Comparison of ENCODE assay signal across 16 cellular contexts in the genomic region with DNA sequence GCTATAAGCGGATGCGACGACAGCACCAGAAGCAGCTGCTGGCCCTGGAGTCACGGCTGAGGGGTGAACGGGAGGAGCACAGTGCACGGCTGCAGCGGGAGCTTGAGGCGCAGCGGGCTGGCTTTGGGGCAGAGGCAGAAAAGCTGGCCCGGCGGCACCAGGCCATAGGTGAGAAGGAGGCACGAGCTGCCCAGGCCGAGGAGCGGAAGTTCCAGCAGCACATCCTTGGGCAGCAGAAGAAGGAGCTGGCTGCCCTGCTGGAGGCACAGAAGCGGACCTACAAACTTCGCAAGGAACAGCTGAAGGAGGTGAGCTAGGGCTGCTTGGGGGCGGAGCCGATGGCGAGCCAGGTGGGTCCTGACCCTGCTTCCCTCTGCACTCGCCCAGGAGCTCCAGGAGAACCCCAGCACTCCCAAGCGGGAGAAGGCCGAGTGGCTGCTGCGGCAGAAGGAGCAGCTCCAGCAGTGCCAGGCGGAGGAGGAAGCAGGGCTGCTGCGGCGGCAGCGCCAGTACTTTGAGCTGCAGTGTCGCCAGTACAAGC. TPM values are rescaled to one million over a fixed set of nuclear protein-coding genes. Genes with fewer than 3 reads are reported as not detected.
DNase-seq lines count a peak whose midpoint lies in the region; ATAC-seq, FAIRE-seq and TF ChIP-seq lines count a peak whose summit lies in the region.
"Had no signal": no experiment of that assay in that cellular context is flagged by ENCODE, and none has a peak within 500 bp of the region (broad histone marks: within the 10 kb centered on the region; RNA-seq: fewer than 3 reads in every experiment).

No MANE protein-coding gene starts in this region.

- no peak for ATAC-seq in GM12878

- WGBS in GM12878 (ENCODE audit: insufficient coverage, insufficient replicate concordance, low lambda C conversion rate, missing lambda C conversion rate): 94% methylated on average over 28 of the region's 28 CpGs
- WGBS in spleen, 5 donors: 93 to 96% (median 96%) methylated on average over 28 of the region's 28 CpGs
- 90 to 93% methylated on average over 22 to 28 of the region's 28 CpGs for WGBS in lower leg skin, 2 donors

- H3K4me2 ChIP-seq in Karpas-422 (ENCODE audit: low read depth, low read length, poor library complexity, severe bottlenecking) (no peak overlapping the region), GM12878 (ENCODE audit: control insufficient read depth, insufficient read depth) (no peak overlapping the region)
- H3K4me2 ChIP-seq: PC-9 had no signal

- in situ Hi-C loops in GM12878 (cut with MboI): no loop called here

- no peak for TF ChIP-seq EP300 in GM12878 (IDR thresholded peaks at IDR 0.05; ENCODE audit: borderline replicate concordance in 1 of 2, control insufficient read depth in 1 of 2, low read depth in 2 of 2, low read length in 2 of 2)

- peaks cover 24% of the 10 kb centered on the region for H3K36me3 ChIP-seq in Karpas-422 (ENCODE audit: insufficient read depth, low read length)
- H3K36me3 ChIP-seq in GM12878 (ENCODE audit: control insufficient read depth in 2 of 2, insufficient read depth in 2 of 2, low read length in 1 of 2): peaks cover 18 to 41% of the 10 kb centered on the region in 2 experiments
- peaks cover 7 to 100% (median 100%) of the 10 kb centered on the region in 6 donors for H3K36me3 ChIP-seq in spleen

- no peaks in the 10 kb centered on the region for H3K4me1 ChIP-seq in Karpas-422 (ENCODE audit: low read length)
- no peaks in the 10 kb centered on the region for H3K4me1 ChIP-seq in GM12878 (ENCODE audit: control insufficient read depth, insufficient read depth, low read length)
- H3K4me1 ChIP-seq in spleen: peaks cover 0 to 12% (median 8%) of the 10 kb centered on the region in 6 donors

- H4K20me1 ChIP-seq in Karpas-422 (ENCODE audit: insufficient read depth, low read depth, low read length) (no peaks in the 10 kb centered on the region), GM12878 (ENCODE audit: control insufficient read depth, insufficient read depth) (no peaks in the 10 kb centered on the region)

- RAD21 ChIA-PET in GM12878 (lab: Charles Lee; ENCODE audit: unreplicated experiment): interaction anchor here (1.0 kb wide), 1 partner anchor 9 kb away, joined by 3 read pairs; no protein-coding TSS in a partner anchor

- H3K9ac ChIP-seq in Karpas-422 (ENCODE audit: low read length) (no peak overlapping the region), GM12878 (ENCODE audit: control insufficient read depth, insufficient read depth, low read length) (no peak overlapping the region)

- POLR2A ChIA-PET in GM12878 (lab: Charles Lee): interaction anchor here (1.4 kb wide), 1 partner anchor 9 kb away, joined by 3 read pairs; no protein-coding TSS in a partner anchor

- H3K9me2 ChIP-seq in Karpas-422 (replicated peaks; ENCODE audit: insufficient read depth, low read length): no peaks in the 10 kb centered on the region

- H2AFZ ChIP-seq in Karpas-422 (ENCODE audit: low read length) (no peak overlapping the region), GM12878 (ENCODE audit: control insufficient read depth, low read depth, low read length) (no peak overlapping the region)
- H2AFZ ChIP-seq: PC-9 had no signal

- no peak overlapping the region for H3K27ac ChIP-seq in Karpas-422 (ENCODE audit: low read length)
- H3K27ac ChIP-seq in GM12878 (ENCODE audit: control insufficient read depth, insufficient read depth): no peak overlapping the region
- no peak overlapping the region for H3K27ac ChIP-seq in spleen
- no peak overlapping the region for H3K27ac ChIP-seq in caudate nucleus (ENCODE audit: low read depth, low read length)
- H3K27ac ChIP-seq: PC-9, SK-N-MC had no signal

- TF ChIP-seq RAD21 in GM12878 (IDR thresholded peaks at IDR 0.05; ENCODE audit: insufficient read depth, low read depth, low read length): no peak

- H3K79me2 ChIP-seq in Karpas-422 (ENCODE audit: low read length) (no peaks in the 10 kb centered on the region), GM12878 (ENCODE audit: control insufficient read depth, insufficient read depth, low read length) (no peaks in the 10 kb centered on the region)

- BruUV-seq in GM12878 (replicated peaks; lab: Mats Ljungman, UMichigan): TSS peak; percentile 22

- H3K4me3 ChIP-seq in Karpas-422 (ENCODE audit: low read length) (no peak overlapping the region), GM12878 (no peak overlapping the region), spleen (no peak overlapping the region), lower leg skin (ENCODE audit: low read depth, poor library complexity, severe bottlenecking) (no peak overlapping the region)
- H3K4me3 ChIP-seq: PC-9, SK-N-MC had no signal

- TF ChIP-seq CTCF in GM12878 (IDR thresholded peaks at IDR 0.05 in 2 of 3, conservative IDR thresholded peaks at IDR 0.05 in 1 of 3; ENCODE audit: control insufficient read depth in 2 of 3, extremely low read depth in 1 of 3, insufficient read depth in 1 of 3, low read depth in 3 of 3, low read length in 3 of 3): no peak
- no peak for TF ChIP-seq CTCF in spleen (IDR thresholded peaks at IDR 0.05 in 8 of 11, conservative IDR thresholded peaks at IDR 0.05 in 3 of 11)
- no peak for TF ChIP-seq CTCF in lower leg skin (IDR thresholded peaks at IDR 0.05)

- intact Hi-C loops in GM12878 (cut with micrococcal nuclease; ENCODE audit: unreplicated experiment) (no loop called here), spleen (cut with DNase I; ENCODE audit: low total_unique reads) (no loop called here), lower leg skin (cut with DNase I; ENCODE audit: low total_unique reads) (no loop called here)

- H3K9me3 ChIP-seq in Karpas-422 (ENCODE audit: low read length): no peaks in the 10 kb centered on the region
- no peaks in the 10 kb centered on the region for H3K9me3 ChIP-seq in GM12878 (replicated peaks; ENCODE audit: control insufficient read depth, insufficient read depth, low read length)
- H3K9me3 ChIP-seq in spleen: no peaks in the 10 kb centered on the region

- TF ChIP-seq POLR2A in GM12878 (IDR thresholded peaks at IDR 0.05; ENCODE audit: low read depth, low read length) (no peak), spleen (IDR thresholded peaks at IDR 0.05) (no peak), lower leg skin (IDR thresholded peaks at IDR 0.05) (no peak)

- FAIRE-seq in GM12878 (lab: Jason Lieb, UNC): no peak
- FAIRE-seq: H1 had no signal

- CTCF ChIA-PET in GM12878 (lab: Yijun Ruan, JAX): no interaction called here

- DNase-seq in Karpas-422 (peak; percentile 32), GM12878 (ENCODE audit: low read depth, low spot score) (no peak), spleen (peak; percentile 61), lower leg skin (ENCODE audit: low spot score in 2 of 2) (no peak), caudate nucleus (lab: John Stamatoyannopoulos, UW) (no peak)
- DNase-seq: Calu3; CD4-positive, CD25-positive, alpha-beta regulatory T cell; DMS53; KG1; NCI-H1436; NCI-H2029; NCI-H2171; NCI-H446; PC-9 had no signal

- SMC1A ChIA-PET in GM12878 (lab: Charles Lee; ENCODE audit: uncharacterized antibody, unreplicated experiment): interaction anchor here (1.0 kb wide), 1 partner anchor 9 kb away, joined by 3 read pairs; no protein-coding TSS in a partner anchor

- no peaks in the 10 kb centered on the region for H3K27me3 ChIP-seq in Karpas-422 (ENCODE audit: low read length)
- no peaks in the 10 kb centered on the region for H3K27me3 ChIP-seq in GM12878 (replicated peaks in 1 of 2; ENCODE audit: control insufficient read depth in 2 of 2, insufficient read depth in 2 of 2, low read length in 1 of 2)
- H3K27me3 ChIP-seq in spleen (replicated peaks in 1 of 7): no peaks in the 10 kb centered on the region

RNA-seq across cellular contexts. Expression of a gene that starts 10.1 kb away (rescaled TPM):
- 9.6 and 22.1 TPM in 2 replicates for total RNA-seq in Karpas-422 (2014; rRNA removed; shearing (Covaris generic); ENCODE audit: low replicate concordance)
- 4.3 and 5.9 TPM in 2 replicates for total RNA-seq in GM12878 (2013; cell fraction: nucleolus; rRNA removed)
- total RNA-seq in GM12878 (2014; rRNA removed): 19.1 and 30.1 TPM in 2 replicates
- total RNA-seq in GM12878 (2014; rRNA removed; fragmentation: Illumina TruSeq; extraction: Trizol): 13.9 and 14.7 TPM in 2 replicates
- 26.1 and 26.5 TPM in 2 replicates for total RNA-seq in GM12878 (2021)
- 6.3 TPM for polyA plus RNA-seq in GM12878 (2011; ENCODE audit: low read depth)
- polyA plus RNA-seq in GM12878 (2011; rRNA removed): 6.2 and 10.9 TPM in 2 replicates
- polyA plus RNA-seq in GM12878 (2011; cell fraction: cytosol; rRNA removed): 19.1 and 30.2 TPM in 2 replicates
- 13.5 and 17.0 TPM in 2 replicates for polyA plus RNA-seq in GM12878 (2011; cell fraction: nucleus; rRNA removed)
- 15.0 and 17.3 TPM in 2 replicates for polyA plus RNA-seq in GM12878 (2012)
- 14.8 and 21.2 TPM in 2 replicates for polyA plus RNA-seq in GM12878 (2014; fragmentation: Illumina TruSeq; extraction: Trizol)
- 1 to 10 TPM; 4.1 to 9.8 TPM for polyA plus RNA-seq in GM12878 (2014; fragmentation: Nextera tagmentation; extraction: Ambion mirVana)
- polyA plus RNA-seq in GM12878 (2014; rRNA removed): 33.1 and 36.7 TPM in 2 replicates
- 10 to 100 TPM; 40.5 to 43.5 TPM for polyA plus RNA-seq in GM12878 (2016; fragmentation: Nextera tagmentation; extraction: Ambion mirVana)
- polyA minus RNA-seq in GM12878 (2011; rRNA and poly(A)+ RNA removed): 3.1 and 10.0 TPM in 2 replicates
- polyA minus RNA-seq in GM12878 (2011; cell fraction: cytosol; rRNA and poly(A)+ RNA removed): 3.7 and 3.9 TPM in 2 replicates
- 4.7 and 12.1 TPM in 2 replicates for polyA minus RNA-seq in GM12878 (2011; cell fraction: nucleus; rRNA and poly(A)+ RNA removed)
- 10 to 100 TPM in 6 of 7 donors, 1 to 10 TPM in 1; 10.0 to 17.7 (median 13.4) TPM for total RNA-seq in spleen
- polyA plus RNA-seq in spleen: 10 to 100 TPM; 12.5 to 16.1 (median 15.5) TPM
- 10 to 100 TPM; 13.7 to 28.9 (median 21.5) TPM for total RNA-seq in lower leg skin

RNA-seq across cellular contexts. Expression of a gene that starts 10.7 kb away (rescaled TPM):
- total RNA-seq in Karpas-422 (2014; rRNA removed; shearing (Covaris generic); ENCODE audit: low replicate concordance): 67.7 and 94.0 TPM in 2 replicates
- total RNA-seq in GM12878 (2013; cell fraction: nucleolus; rRNA removed): 50.4 and 67.1 TPM in 2 replicates
- total RNA-seq in GM12878 (2014; rRNA removed): 48.3 and 58.9 TPM in 2 replicates
- 27.0 and 31.0 TPM in 2 replicates for total RNA-seq in GM12878 (2014; rRNA removed; fragmentation: Illumina TruSeq; extraction: Trizol)
- 73.3 and 74.0 TPM in 2 replicates for total RNA-seq in GM12878 (2021)
- polyA plus RNA-seq in GM12878 (2011; ENCODE audit: low read depth): 24.7 TPM
- polyA plus RNA-seq in GM12878 (2011; rRNA removed): 14.3 and 17.9 TPM in 2 replicates
- polyA plus RNA-seq in GM12878 (2011; cell fraction: cytosol; rRNA removed): 20.0 and 21.2 TPM in 2 replicates
- 87.7 and 96.4 TPM in 2 replicates for polyA plus RNA-seq in GM12878 (2011; cell fraction: nucleus; rRNA removed)
- polyA plus RNA-seq in GM12878 (2012): 36.8 and 46.6 TPM in 2 replicates
- polyA plus RNA-seq in GM12878 (2014; fragmentation: Illumina TruSeq; extraction: Trizol): 41.3 and 67.7 TPM in 2 replicates
- under 1 TPM; 0.39 to 0.90 TPM for polyA plus RNA-seq in GM12878 (2014; fragmentation: Nextera tagmentation; extraction: Ambion mirVana)
- polyA plus RNA-seq in GM12878 (2014; rRNA removed): 58.1 and 72.7 TPM in 2 replicates
- polyA plus RNA-seq in GM12878 (2016; fragmentation: Nextera tagmentation; extraction: Ambion mirVana): 10 to 100 TPM; 29.5 to 35.0 TPM
- 7.6 and 9.3 TPM in 2 replicates for polyA minus RNA-seq in GM12878 (2011; rRNA and poly(A)+ RNA removed)
- 8.1 and 10.2 TPM in 2 replicates for polyA minus RNA-seq in GM12878 (2011; cell fraction: cytosol; rRNA and poly(A)+ RNA removed)
- 9.8 and 17.2 TPM in 2 replicates for polyA minus RNA-seq in GM12878 (2011; cell fraction: nucleus; rRNA and poly(A)+ RNA removed)
- total RNA-seq in spleen: 10 to 100 TPM; 62.6 to 89.5 (median 72.6) TPM
- polyA plus RNA-seq in spleen: 10 to 100 TPM; 47.9 to 93.3 (median 57.1) TPM
- 100 to 1,000 TPM in 1 of 4 donors, 10 to 100 TPM in 3; 40.9 to 157 (median 61.8) TPM for total RNA-seq in lower leg skin

RNA-seq across cellular contexts. Expression of a gene that starts 11.7 kb away (rescaled TPM):
- total RNA-seq in Karpas-422 (2014; rRNA removed; shearing (Covaris generic); ENCODE audit: low replicate concordance): 21.5 and 30.7 TPM in 2 replicates
- total RNA-seq in GM12878 (2013; cell fraction: nucleolus; rRNA removed): 35.8 and 41.9 TPM in 2 replicates
- total RNA-seq in GM12878 (2014; rRNA removed) (24.4 and 28.5 TPM in 2 replicates), GM12878 (2014; rRNA removed; fragmentation: Illumina TruSeq; extraction: Trizol) (10.7 and 11.9 TPM in 2 replicates), GM12878 (2021) (33.8 and 40.2 TPM in 2 replicates), spleen (10 to 100 TPM; 60.0 to 96.5 (median 78.6) TPM), lower leg skin (10 to 100 TPM; 35.5 to 47.9 (median 38.1) TPM)
- 5.1 TPM for polyA plus RNA-seq in GM12878 (2011; ENCODE audit: low read depth)
- polyA plus RNA-seq in GM12878 (2011; rRNA removed) (8.8 and 14.3 TPM in 2 replicates), GM12878 (2014; fragmentation: Illumina TruSeq; extraction: Trizol) (7.4 and 11.1 TPM in 2 replicates), GM12878 (2014; fragmentation: Nextera tagmentation; extraction: Ambion mirVana) (under 1 TPM; 0.14 to 0.51 TPM), GM12878 (2014; rRNA removed) (27.7 and 32.8 TPM in 2 replicates), GM12878 (2016; fragmentation: Nextera tagmentation; extraction: Ambion mirVana) (10 to 100 TPM in 1 of 2 experiments, 1 to 10 TPM in 1; 9.8 to 11.2 TPM), spleen (10 to 100 TPM; 13.2 to 52.0 (median 18.5) TPM)
- 13.0 and 20.3 TPM in 2 replicates for polyA plus RNA-seq in GM12878 (2011; cell fraction: cytosol; rRNA removed)
- polyA plus RNA-seq in GM12878 (2011; cell fraction: nucleus; rRNA removed): 86.5 and 119 TPM in 2 replicates
- 14.4 and 14.9 TPM in 2 replicates for polyA plus RNA-seq in GM12878 (2012)
- 12.6 and 19.8 TPM in 2 replicates for polyA minus RNA-seq in GM12878 (2011; rRNA and poly(A)+ RNA removed)
- polyA minus RNA-seq in GM12878 (2011; cell fraction: cytosol; rRNA and poly(A)+ RNA removed): 7.2 and 9.7 TPM in 2 replicates
- 17.8 and 27.7 TPM in 2 replicates for polyA minus RNA-seq in GM12878 (2011; cell fraction: nucleus; rRNA and poly(A)+ RNA removed)

RNA-seq across cellular contexts. Expression of a gene that starts 23.5 kb away (rescaled TPM):
- 120 and 128 TPM in 2 replicates for total RNA-seq in Karpas-422 (2014; rRNA removed; shearing (Covaris generic); ENCODE audit: low replicate concordance)
- total RNA-seq in GM12878 (2013; cell fraction: nucleolus; rRNA removed): 34.3 and 35.5 TPM in 2 replicates
- total RNA-seq in GM12878 (2014; rRNA removed) (60.4 and 64.2 TPM in 2 replicates), GM12878 (2014; rRNA removed; fragmentation: Illumina TruSeq; extraction: Trizol) (38.5 and 40.4 TPM in 2 replicates), GM12878 (2021) (56.4 and 59.6 TPM in 2 replicates), spleen (100 to 1,000 TPM in 5 of 7 donors, 10 to 100 TPM in 2; 89.3 to 135 (median 107) TPM), lower leg skin (100 to 1,000 TPM; 118 to 143 (median 130) TPM)
- polyA plus RNA-seq in GM12878 (2011; ENCODE audit: low read depth): 38.5 TPM
- polyA plus RNA-seq in GM12878 (2011; rRNA removed) (34.2 and 52.7 TPM in 2 replicates), GM12878 (2014; fragmentation: Illumina TruSeq; extraction: Trizol) (21.0 and 33.6 TPM in 2 replicates), GM12878 (2014; fragmentation: Nextera tagmentation; extraction: Ambion mirVana) (10 to 100 TPM; 43.0 to 56.5 TPM), GM12878 (2014; rRNA removed) (63.0 and 70.2 TPM in 2 replicates), GM12878 (2016; fragmentation: Nextera tagmentation; extraction: Ambion mirVana) (10 to 100 TPM; 66.1 to 74.6 TPM), spleen (100 to 1,000 TPM; 144 to 191 (median 155) TPM)
- polyA plus RNA-seq in GM12878 (2011; cell fraction: cytosol; rRNA removed): 93.9 and 107 TPM in 2 replicates
- polyA plus RNA-seq in GM12878 (2011; cell fraction: nucleus; rRNA removed): 115 and 142 TPM in 2 replicates
- 67.6 and 76.3 TPM in 2 replicates for polyA plus RNA-seq in GM12878 (2012)
- 28.4 and 52.6 TPM in 2 replicates for polyA minus RNA-seq in GM12878 (2011; rRNA and poly(A)+ RNA removed)
- 14.0 and 25.1 TPM in 2 replicates for polyA minus RNA-seq in GM12878 (2011; cell fraction: cytosol; rRNA and poly(A)+ RNA removed)
- 20.1 and 20.9 TPM in 2 replicates for polyA minus RNA-seq in GM12878 (2011; cell fraction: nucleus; rRNA and poly(A)+ RNA removed)

RNA-seq across cellular contexts. Expression of a gene that starts 25.5 kb away (rescaled TPM):
- not detected in 2 replicates for total RNA-seq in Karpas-422 (2014; rRNA removed; shearing (Covaris generic); ENCODE audit: low replicate concordance)
- 0.27 and 0.33 TPM in 2 replicates for total RNA-seq in GM12878 (2013; cell fraction: nucleolus; rRNA removed)
- total RNA-seq in GM12878 (2014; rRNA removed): 0.17 TPM in 1 of 2 replicates, not detected in the other
- total RNA-seq in GM12878 (2014; rRNA removed; fragmentation: Illumina TruSeq; extraction: Trizol): not detected in 2 replicates
- 0.11 TPM in 1 of 2 replicates, not detected in the other for total RNA-seq in GM12878 (2021)
- polyA plus RNA-seq in GM12878 (2011; ENCODE audit: low read depth): not detected
- polyA plus RNA-seq in GM12878 (2011; rRNA removed): 0.06 and 0.15 TPM in 2 replicates
- polyA plus RNA-seq in GM12878 (2011; cell fraction: cytosol; rRNA removed): 0.17 and 0.37 TPM in 2 replicates
- polyA plus RNA-seq in GM12878 (2011; cell fraction: nucleus; rRNA removed): 0.85 and 1.1 TPM in 2 replicates
- polyA plus RNA-seq in GM12878 (2012): 0.09 and 0.13 TPM in 2 replicates
- 0.06 TPM in 1 of 2 replicates, not detected in the other for polyA plus RNA-seq in GM12878 (2014; fragmentation: Illumina TruSeq; extraction: Trizol)
- polyA plus RNA-seq in GM12878 (2014; fragmentation: Nextera tagmentation; extraction: Ambion mirVana): not detected
- 0.09 TPM in 2 replicates for polyA plus RNA-seq in GM12878 (2014; rRNA removed)
- polyA plus RNA-seq in GM12878 (2016; fragmentation: Nextera tagmentation; extraction: Ambion mirVana): not detected
- not detected in 2 replicates for polyA minus RNA-seq in GM12878 (2011; rRNA and poly(A)+ RNA removed)
- not detected in 2 replicates for polyA minus RNA-seq in GM12878 (2011; cell fraction: cytosol; rRNA and poly(A)+ RNA removed)
- 0.29 and 0.36 TPM in 2 replicates for polyA minus RNA-seq in GM12878 (2011; cell fraction: nucleus; rRNA and poly(A)+ RNA removed)
- 1 to 10 TPM in 6 of 7 donors, under 1 TPM in 1; 0.74 to 4.2 (median 2.5) TPM for total RNA-seq in spleen
- 1 to 10 TPM; 2.0 to 4.8 (median 2.3) TPM for polyA plus RNA-seq in spleen
- 1 to 10 TPM in 1 of 4 donors, under 1 TPM in 2, not detected in 1; 0.21 to 2.6 (median 0.69) TPM for total RNA-seq in lower leg skin
- total RNA-seq: CD4-positive, CD25-positive, alpha-beta regulatory T cell had no signal
- polyA plus RNA-seq: CD4-positive, CD25-positive, alpha-beta regulatory T cell had no signal

Comparison
In these comparisons a context has a peak if more than half of its experiments do, and no peak if none do; other contexts are left out.
1. DNase-seq: peak in Karpas-422 (single experiment) and spleen (single experiment); none in GM12878 (single experiment), lower leg skin (0 of 2) and caudate nucleus (0 of 61).